ENCODE assay signal across 1 cellular context in genomic region chr1:213987876-213988638, GRCh38.
TF ChIP-seq lines count a peak whose summit lies in the region.

Gene PROX1 (plus strand): TSS chr1:213987973. CDS start chr1:213996536, 8,563 bp downstream.

TF ChIP-seq in SK-N-SH, 30 proteins besides CTCF, POLR2A, EP300 and RAD21 (continued from another document):
- TF ChIP-seq RCOR1 (IDR thresholded peaks at IDR 0.05; ENCODE audit: low read length) (peak; percentile 38; the same call in 1 of the 2 replicates), ELF1 (IDR thresholded peaks at IDR 0.05) (peak; percentile 80), TAF1 (IDR thresholded peaks at IDR 0.05; ENCODE audit: borderline replicate concordance, low read depth, low read length) (peak; percentile 25; the same call in 1 of the 2 replicates)
